In the genomic region with DNA sequence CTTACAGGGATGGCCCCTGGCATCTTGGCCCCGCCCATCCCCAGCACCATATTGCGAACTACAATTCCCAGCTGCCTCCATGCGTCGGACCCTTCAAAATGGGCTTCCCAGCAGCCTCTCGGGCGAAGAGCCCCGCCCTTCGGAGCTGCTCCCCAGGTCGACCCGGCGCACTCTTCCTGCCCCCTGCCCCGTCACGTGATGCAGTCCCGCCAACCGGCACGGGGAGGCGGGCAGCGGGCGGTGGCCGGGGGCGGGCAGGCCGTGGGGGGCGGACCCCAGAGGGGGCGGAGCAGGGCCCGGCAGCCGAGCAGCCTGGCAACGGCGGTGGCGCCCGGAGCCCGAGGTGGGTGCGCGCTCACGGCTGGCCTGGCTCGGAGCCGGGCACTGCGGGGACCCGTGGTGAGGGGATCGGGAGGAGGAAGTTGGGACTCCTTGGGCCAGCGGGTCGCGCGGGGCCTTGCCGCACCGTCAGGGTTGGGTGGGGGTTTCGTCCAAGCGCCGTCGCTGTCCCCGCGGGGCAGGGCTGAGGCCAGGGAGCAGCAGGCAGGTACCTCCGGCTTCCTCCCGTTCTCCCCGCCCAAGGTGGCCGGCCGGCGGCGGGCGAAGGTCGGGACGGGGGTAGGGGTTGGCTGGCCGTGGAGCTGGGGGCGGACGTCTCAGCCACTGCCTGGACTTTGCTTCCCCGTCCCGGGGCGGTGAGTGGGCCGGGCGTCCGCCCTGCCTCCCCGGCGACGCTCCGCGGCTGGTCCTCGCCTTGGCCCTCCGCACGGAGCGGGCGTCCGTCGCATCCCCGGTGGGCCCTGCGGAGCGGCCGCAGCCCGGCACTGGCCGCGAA, we compare ENCODE assay signal across 8 cellular contexts. TPM values are rescaled to one million over a fixed set of nuclear protein-coding genes. Genes with fewer than 3 reads are reported as not detected.
DNase-seq lines count a peak whose midpoint lies in the region; ATAC-seq and TF ChIP-seq lines count a peak whose summit lies in the region.

A gene (plus strand): TSS at position 302 of the 835 bp plus-strand sequence. CDS start 23,994 bp downstream, outside the sequence.

- H3K9me3 ChIP-seq in vagina, result no peaks in the 10 kb centered on the region

- peak in 1 of 2 donors; percentile 24 for TF ChIP-seq POLR2A in vagina (IDR thresholded peaks at IDR 0.05)

- peaks cover 29% of the 10 kb centered on the region for H3K4me1 ChIP-seq in vagina

- peak; percentile 78 to 86 for DNase-seq in NCI-H2081 (lab: John Stamatoyannopoulos, UW)
- peak; percentile 82 for DNase-seq in T-helper 9 cell
- DNase-seq in astrocyte of the hippocampus (ENCODE audit: low read depth, low spot score), result peak; percentile 97
- peak; percentile 91 for DNase-seq in hepatic stellate cell (ENCODE audit: low spot score)
- DNase-seq in putamen (ENCODE audit: low spot score), result peak; percentile 95
- DNase-seq in vagina (ENCODE audit: extremely low spot score in 2 of 2), result peak in 1 of 2 donors; percentile 94

- intact Hi-C loops in vagina (cut with DNase I), result no loop called here

- ATAC-seq in GM18517 (IDR thresholded peaks at IDR 0.05; ENCODE audit: unreplicated experiment), result peak; percentile 96
- peak; percentile 92 for ATAC-seq in HG03039 (IDR thresholded peaks at IDR 0.05; ENCODE audit: unreplicated experiment)

- no peaks in the 10 kb centered on the region for H3K27me3 ChIP-seq in vagina

- H3K36me3 ChIP-seq in vagina, result no peaks in the 10 kb centered on the region

- peak within 1 kb of the TSS; percentile 76 for H3K27ac ChIP-seq in vagina

- peak within 1 kb of the TSS; percentile 68 to 76 for H3K4me3 ChIP-seq in vagina

- no peak for TF ChIP-seq CTCF in vagina (IDR thresholded peaks at IDR 0.05)

RNA-seq across cellular contexts. Expression of the gene that starts here (rescaled TPM):
- total RNA-seq in vagina, result 13.3 TPM
